Comparison of ENCODE assay signal across 1 cellular context in the genomic region with DNA sequence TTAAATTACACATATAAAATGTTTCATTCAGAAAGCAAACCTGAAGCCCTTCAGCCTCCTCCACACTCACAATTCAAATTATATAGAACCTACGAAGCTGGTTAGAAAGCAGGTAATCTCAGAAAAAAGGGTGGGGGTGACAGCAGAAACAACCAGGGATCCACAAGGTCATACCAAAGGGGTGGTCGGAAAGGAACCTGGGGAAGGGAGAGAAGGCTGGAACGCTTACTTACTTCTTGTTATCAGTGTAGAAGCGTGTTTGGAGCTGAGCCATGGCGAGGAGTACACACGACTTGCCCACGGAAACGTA.
TF ChIP-seq lines count a peak whose summit lies in the region.

No MANE protein-coding gene starts in this region.

TF ChIP-seq in SK-N-SH, 30 proteins besides CTCF, POLR2A, EP300 and RAD21 (continued from another document):
- TF ChIP-seq, protein P1, sequence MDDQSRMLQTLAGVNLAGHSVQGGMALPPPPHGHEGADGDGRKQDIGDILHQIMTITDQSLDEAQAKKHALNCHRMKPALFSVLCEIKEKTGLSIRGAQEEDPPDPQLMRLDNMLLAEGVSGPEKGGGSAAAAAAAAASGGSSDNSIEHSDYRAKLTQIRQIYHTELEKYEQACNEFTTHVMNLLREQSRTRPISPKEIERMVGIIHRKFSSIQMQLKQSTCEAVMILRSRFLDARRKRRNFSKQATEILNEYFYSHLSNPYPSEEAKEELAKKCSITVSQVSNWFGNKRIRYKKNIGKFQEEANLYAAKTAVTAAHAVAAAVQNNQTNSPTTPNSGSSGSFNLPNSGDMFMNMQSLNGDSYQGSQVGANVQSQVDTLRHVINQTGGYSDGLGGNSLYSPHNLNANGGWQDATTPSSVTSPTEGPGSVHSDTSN (IDR thresholded peaks at IDR 0.05) = no peak
- TF ChIP-seq POLR2AphosphoS5 (IDR thresholded peaks at IDR 0.05; ENCODE audit: low read depth, low read length) (no peak), YY1 (IDR thresholded peaks at IDR 0.05; ENCODE audit: low read depth) (no peak)
